6 cellular contexts compared by ENCODE assay signal in genomic region chr1:163596106-163596505, GRCh38.
A peak's percentile ranks its signal among the peaks of the same experiment; 100 is the strongest.
DNase-seq lines count a peak whose midpoint lies in the region; FAIRE-seq and TF ChIP-seq lines count a peak whose summit lies in the region.
"Not testable (repeated sequence)": the region's sequence is repeated elsewhere in the genome, so short reads cannot be mapped to it uniquely, and the experiment has no call there.

No MANE protein-coding gene starts in this region.

- not testable (repeated sequence) for TF ChIP-seq CTCF in H9 (conservative IDR thresholded peaks at IDR 0.05); SU-DHL-6 (IDR thresholded peaks at IDR 0.05; ENCODE audit: insufficient read depth, low read length, poor library complexity, severe bottlenecking); H1 (IDR thresholded peaks at IDR 0.05; ENCODE audit: control extremely low read depth in 1 of 3, insufficient read depth in 1 of 3, low read depth in 1 of 3, low read length in 3 of 3)

- not testable (repeated sequence) for TF ChIP-seq EP300 in H1 (IDR thresholded peaks at IDR 0.05; ENCODE audit: borderline replicate concordance in 1 of 2, low read depth in 2 of 2, low read length in 2 of 2)

- H4K91ac ChIP-seq in H9 (ENCODE audit: insufficient read length, low read depth, low read length); H1 (replicated peaks; ENCODE audit: insufficient read length, low read length): not testable (repeated sequence)

- not testable (repeated sequence) for H3K4ac ChIP-seq in H9 (ENCODE audit: low read depth, low read length); H1 (replicated peaks; ENCODE audit: insufficient read length, low read depth, low read length)

- H4K20me1 ChIP-seq in H9 (ENCODE audit: control insufficient read depth, insufficient read depth, insufficient read length); SU-DHL-6 (ENCODE audit: low read depth, low read length); H1 (replicated peaks in 1 of 2; ENCODE audit: control insufficient read depth in 1 of 2, insufficient read depth in 2 of 2, low read length in 2 of 2): not testable (repeated sequence)

- H3K23me2 ChIP-seq in H9 (ENCODE audit: insufficient read length, low read depth, low read length, poor library complexity, severe bottlenecking); H1 (ENCODE audit: low read depth, low read length): not testable (repeated sequence)

- peaks cover 10% of the 10 kb centered on the region for H3K9me3 ChIP-seq in H9 (ENCODE audit: control insufficient read depth, low read depth, low read length)
- H3K9me3 ChIP-seq in HUES64 (ENCODE audit: insufficient read depth, low read depth, low read length), result 0 out of 2 replicates have a peak, but pooled peaks cover 11% of the 10 kb centered on the region
- H3K9me3 ChIP-seq in SU-DHL-6 (ENCODE audit: insufficient read depth, low read length); iPS-20b (ENCODE audit: insufficient read depth, low read depth, low read length): not testable (repeated sequence)
- H3K9me3 ChIP-seq in H1 (ENCODE audit: insufficient read depth in 2 of 2, low read depth in 1 of 2, low read length in 1 of 2), result peaks cover 4 to 17% of the 10 kb centered on the region in 2 experiments; a peak in 3 of 4 replicates

- not testable (repeated sequence) for H3K36me3 ChIP-seq in HUES64 (ENCODE audit: insufficient read depth, low read length); SU-DHL-6 (ENCODE audit: low read length); H1 (ENCODE audit: control insufficient read depth in 2 of 4, insufficient read depth in 4 of 4, low read length in 3 of 4); iPS-20b (ENCODE audit: insufficient read depth, low read depth, low read length)

- H2BK15ac ChIP-seq in H9 (ENCODE audit: low read depth, low read length); H1 (ENCODE audit: low read length): not testable (repeated sequence)

- peak overlapping the region; percentile 97 for H3K27ac ChIP-seq in H9 (ENCODE audit: insufficient read length, low read depth, low read length)
- peak overlapping the region; percentile 94 for H3K27ac ChIP-seq in HUES64 (ENCODE audit: low read depth, low read length)
- H3K27ac ChIP-seq in SU-DHL-6 (ENCODE audit: low read depth, low read length), result not testable (repeated sequence)
- 0 out of 2 replicates have a peak overlapping the region, but pooled peaks have one; percentile 57 for H3K27ac ChIP-seq in H1 (ENCODE audit: low read depth, low read length)
- H3K27ac ChIP-seq in iPS-20b (ENCODE audit: low read length), result peak overlapping the region; percentile 87

- H3K4me1 Mint-ChIP-seq in H9, result peaks cover 12% of the 10 kb centered on the region in 2 experiments

- not testable (repeated sequence) for H3K4me2 ChIP-seq in H9 (ENCODE audit: insufficient read depth, insufficient read length, low read length)
- peak overlapping the region; percentile 53 for H3K4me2 ChIP-seq in SU-DHL-6 (ENCODE audit: low read depth, low read length, poor library complexity, severe bottlenecking)
- H3K4me2 ChIP-seq in H1 (ENCODE audit: insufficient read depth in 1 of 2, low read depth in 2 of 2, low read length in 2 of 2), result peak overlapping the region; percentile 28 to 40; a peak in 3 of 4 replicates

- not testable (repeated sequence) for H3K18ac ChIP-seq in H9 (ENCODE audit: insufficient read length, low read depth, low read length); H1 (ENCODE audit: extremely low read depth, low read length)

- H2BK20ac ChIP-seq in H9 (ENCODE audit: low read depth, low read length, poor library complexity, severe bottlenecking); H1 (ENCODE audit: low read length): not testable (repeated sequence)

- H3K4me3 ChIP-seq in HUES64 (ENCODE audit: low read length) (peak overlapping the region; percentile 15; the same call in 1 of the 2 replicates), H1 (ENCODE audit: extremely low read depth in 1 of 4, insufficient read depth in 2 of 4, low read depth in 3 of 4, low read length in 4 of 4) (peak overlapping the region in 1 of 4 experiments; percentile 40; a peak in 2 of 8 replicates), iPS-20b (ENCODE audit: low read length) (peak overlapping the region; percentile 43)
- H3K4me3 ChIP-seq in SU-DHL-6 (ENCODE audit: insufficient read depth, low read length, poor library complexity, severe bottlenecking), result not testable (repeated sequence)

- FAIRE-seq in H1 (lab: Jason Lieb, UNC), result not testable (repeated sequence)

- not testable (repeated sequence) for H3K56ac ChIP-seq in H9 (ENCODE audit: insufficient read length, low read depth, low read length); H1 (replicated peaks; ENCODE audit: insufficient read length, low read depth, low read length)

- not testable (repeated sequence) for H2BK12ac ChIP-seq in H9 (ENCODE audit: insufficient read length, low read depth, low read length); H1 (ENCODE audit: low read depth, low read length)

- H3T11ph ChIP-seq in H9 (ENCODE audit: low read length), result not testable (repeated sequence)

- H4K8ac ChIP-seq in H9 (replicated peaks; ENCODE audit: insufficient read length, low read depth, low read length); H1 (ENCODE audit: extremely low read depth, insufficient read depth, low read length): not testable (repeated sequence)

- DNase-seq in H9 (peak; percentile 70), H1 (ENCODE audit: low read depth in 1 of 2, low spot score in 2 of 2) (peak in 1 of 2 experiments; percentile 50), iPS DF 19.7 (ENCODE audit: low read depth, low spot score) (peak; percentile 7)

- not testable (repeated sequence) for H2BK5ac ChIP-seq in H9 (ENCODE audit: insufficient read length, low read length)
- peak overlapping the region; percentile 94; the same call in 1 of the 2 replicates for H2BK5ac ChIP-seq in H1 (ENCODE audit: low read depth, low read length)

- not testable (repeated sequence) for TF ChIP-seq RAD21 in H1 (IDR thresholded peaks at IDR 0.05 in 1 of 2, conservative IDR thresholded peaks at IDR 0.05 in 1 of 2; ENCODE audit: low read depth in 2 of 2, low read length in 2 of 2)

- H3K79me2 ChIP-seq in H9 (ENCODE audit: insufficient read depth, low read length); SU-DHL-6 (ENCODE audit: insufficient read depth, low read length); H1 (ENCODE audit: control insufficient read depth in 1 of 2, insufficient read depth in 2 of 2, low read length in 2 of 2): not testable (repeated sequence)

- H3F3A ChIP-seq in SU-DHL-6 (ENCODE audit: insufficient read depth), result not testable (repeated sequence)

- H3K4me1 ChIP-seq in H9 (ENCODE audit: insufficient read depth, low read length); H1 (replicated peaks in 1 of 4; ENCODE audit: control insufficient read depth in 3 of 4, insufficient read depth in 4 of 4, low read length in 3 of 4): not testable (repeated sequence)
- H3K4me1 ChIP-seq in HUES64 (ENCODE audit: insufficient read depth, low read length) (peaks cover 27% of the 10 kb centered on the region), iPS-20b (ENCODE audit: insufficient read depth, low read length) (peaks cover 13% of the 10 kb centered on the region; the same call in 1 of the 2 replicates)

- POLR2A ChIA-PET in H1 (lab: Charles Lee; ENCODE audit: partially characterized antibody), result interaction anchor here (0.7 to 1.3 kb wide), 4 partner anchors 11 to 33 kb away, joined by 3 to 6 read pairs (median 5); no protein-coding TSS in a partner anchor

- not testable (repeated sequence) for H3K9me2 ChIP-seq in SU-DHL-6 (replicated peaks; ENCODE audit: insufficient read depth, low read length)

- H3K9ac ChIP-seq in H9 (ENCODE audit: extremely low read depth, insufficient read length, low read length); SU-DHL-6 (ENCODE audit: low read length); H1 (replicated peaks in 1 of 4; ENCODE audit: extremely low read depth in 1 of 4, low read depth in 3 of 4, low read length in 3 of 4): not testable (repeated sequence)
- peak overlapping the region; percentile 51; the same call in 1 of the 2 replicates for H3K9ac ChIP-seq in HUES64 (ENCODE audit: low read depth, low read length)
- H3K9ac ChIP-seq in iPS-20b (ENCODE audit: low read depth, low read length), result peak overlapping the region; percentile 68; the same call in 1 of the 2 replicates

- not testable (repeated sequence) for H2AK5ac ChIP-seq in H9 (ENCODE audit: insufficient read length, low read length); H1 (ENCODE audit: low read depth, low read length)

- H3K23ac ChIP-seq in H9 (ENCODE audit: insufficient read length, low read depth, low read length); H1 (ENCODE audit: insufficient read length): not testable (repeated sequence)

- H2AFZ ChIP-seq in H9 (ENCODE audit: low read length); SU-DHL-6 (ENCODE audit: low read depth, low read length, severe bottlenecking); H1 (ENCODE audit: low read length): not testable (repeated sequence)

- not testable (repeated sequence) for H3K27ac Mint-ChIP-seq in H9

- peaks cover 13 to 32% (median 14%) of the 10 kb centered on the region in 3 experiments; a peak in 6 of 7 replicates for H3K36me3 Mint-ChIP-seq in H9 (ENCODE audit: insufficient read depth in 1 of 3, low read depth in 3 of 3)

- H3K14ac ChIP-seq in H9 (ENCODE audit: insufficient read depth, low read length); H1 (ENCODE audit: insufficient read length): not testable (repeated sequence)

- H3K27me3 Mint-ChIP-seq in H9 (ENCODE audit: low read depth), result not testable (repeated sequence)

- TF ChIP-seq POLR2A in H1 (IDR thresholded peaks at IDR 0.05; ENCODE audit: control extremely low read depth in 1 of 2, low read depth in 2 of 2, low read length in 2 of 2), result not testable (repeated sequence)

- H3K79me1 ChIP-seq in H9 (ENCODE audit: insufficient read depth, low read depth, low read length, poor library complexity, severe bottlenecking); H1 (ENCODE audit: low read depth, low read length): not testable (repeated sequence)

- WGBS in H9 (ENCODE audit: extremely low coverage, insufficient read length, low lambda C conversion rate), result no CpG with 5 or more reads among the region's 3 CpGs
- 52% methylated on average over 2 of the region's 3 CpGs for whole genome bisulfite sequencing in HUES64
- WGBS in H1 (ENCODE audit: extremely low coverage in 1 of 2, insufficient coverage in 1 of 2, insufficient read length in 1 of 2, insufficient replicate concordance in 2 of 2, low coverage in 1 of 2, low lambda C conversion rate in 2 of 2, missing lambda C conversion rate in 1 of 2), 2 experiments, result 28% methylated on average over 3 of the region's 3 CpGs; no CpG with 5 or more reads in 1 of the 2 experiments

- not testable (repeated sequence) for H3K27me3 ChIP-seq in H9 (ENCODE audit: insufficient read depth, low read length); HUES64 (ENCODE audit: insufficient read depth, low read length); SU-DHL-6 (ENCODE audit: low read length); H1 (replicated peaks in 1 of 4; ENCODE audit: control insufficient read depth in 3 of 4, extremely low read depth in 1 of 4, insufficient read depth in 3 of 4, low read length in 3 of 4); iPS-20b (ENCODE audit: insufficient read depth, low read length)

- CTCF ChIA-PET in H1 (lab: Charles Lee; ENCODE audit: partially characterized antibody), result interaction anchor here (0.9 kb wide), 1 partner anchor 17 kb away, joined by 4 read pairs; no protein-coding TSS in a partner anchor

- not testable (repeated sequence) for H2BK120ac ChIP-seq in H9 (ENCODE audit: low read depth, low read length, poor library complexity, severe bottlenecking)
- H2BK120ac ChIP-seq in H1 (replicated peaks; ENCODE audit: low read depth, low read length), result peak overlapping the region; percentile 38

- peaks cover 0 to 26% of the 10 kb centered on the region in 2 experiments for H3K9me3 Mint-ChIP-seq in H9

- H4K5ac ChIP-seq in H9 (ENCODE audit: insufficient read length, low read depth, low read length); H1 (ENCODE audit: insufficient read length, low read depth, low read length): not testable (repeated sequence)

- peak overlapping the region in 1 of 2 experiments; percentile 12; a peak in 1 of 5 replicates for H3K4me3 Mint-ChIP-seq in H9
